Comparison of ENCODE assay signal across 9 cellular contexts in genomic region chr4:138190452-138190858, GRCh38. TPM values are rescaled to one million over a fixed set of nuclear protein-coding genes. Genes with fewer than 3 reads are reported as not detected.
DNase-seq lines count a peak whose midpoint lies in the region; ATAC-seq, FAIRE-seq and TF ChIP-seq lines count a peak whose summit lies in the region.
"Had no signal": no experiment of that assay in that cellular context is flagged by ENCODE, and none has a peak within 500 bp of the region (broad histone marks: within the 10 kb centered on the region; RNA-seq: fewer than 3 reads in every experiment).

No MANE protein-coding gene starts in this region.

- no peaks in the 10 kb centered on the region for H3K4me1 Mint-ChIP-seq in activated naive CD4-positive, alpha-beta T cell treated with anti-CD3 and anti-CD28 coated beads, Interleukin-2, amount 10 ng/mL, durations not matched to agents 7 days and 5 days

- H3K4me2 ChIP-seq in SU-DHL-6 (ENCODE audit: low read depth, low read length, poor library complexity, severe bottlenecking) = peak overlapping the region; percentile 91

- H3K27ac ChIP-seq in SU-DHL-6 (ENCODE audit: low read depth, low read length) (peak overlapping the region; percentile 99), ovary (no peak overlapping the region), WERI-Rb-1 (no peak overlapping the region)

- H3K79me2 ChIP-seq in SU-DHL-6 (ENCODE audit: insufficient read depth, low read length) = no peaks in the 10 kb centered on the region

- H3K4me3 ChIP-seq in SU-DHL-6 (ENCODE audit: insufficient read depth, low read length, poor library complexity, severe bottlenecking) (peak overlapping the region; percentile 34), ovary (no peak overlapping the region), WERI-Rb-1 (ENCODE audit: low read depth, low read length) (no peak overlapping the region)

- CTCF ChIA-PET in activated naive CD4-positive, alpha-beta T cell treated with anti-CD3 and anti-CD28 coated beads, Interleukin-2, amount 10 ng/mL, durations not matched to agents 7 days and 5 days (lab: Charles Lee) = no interaction called here

- H2AFZ ChIP-seq in SU-DHL-6 (ENCODE audit: low read depth, low read length, severe bottlenecking) = no peak overlapping the region

- H3K36me3 ChIP-seq in SU-DHL-6 (ENCODE audit: low read length) (no peaks in the 10 kb centered on the region), ovary (no peaks in the 10 kb centered on the region), WERI-Rb-1 (no peaks in the 10 kb centered on the region)

- H4K20me1 ChIP-seq in SU-DHL-6 (ENCODE audit: low read depth, low read length) = no peaks in the 10 kb centered on the region

- peak overlapping the region; percentile 43 for H3K9ac ChIP-seq in SU-DHL-6 (ENCODE audit: low read length)

- H3K27ac Mint-ChIP-seq in activated naive CD4-positive, alpha-beta T cell treated with anti-CD3 and anti-CD28 coated beads, Interleukin-2, amount 10 ng/mL, durations not matched to agents 7 days and 5 days = no peak overlapping the region

- H3K9me3 ChIP-seq in SU-DHL-6 (ENCODE audit: insufficient read depth, low read length) (no peaks in the 10 kb centered on the region), ovary (no peaks in the 10 kb centered on the region), WERI-Rb-1 (ENCODE audit: severe bottlenecking) (no peaks in the 10 kb centered on the region)

- no peak for DNase-seq in GM12891 (ENCODE audit: insufficient read length, low spot score)
- no peak for DNase-seq in ovary
- no peak for DNase-seq in RCC 7860 (ENCODE audit: low spot score)
- no peak for DNase-seq in WERI-Rb-1
- no peak for DNase-seq in activated naive CD4-positive, alpha-beta T cell treated with anti-CD3 and anti-CD28 coated beads, Interleukin-2, amount 10 ng/mL, durations not matched to agents 7 days and 5 days
- DNase-seq: activated T-cell treated with anti-CD3 and anti-CD28 coated beads, Interleukin-2, amount 50 U/mL, for 48 hours had no signal

- no peaks in the 10 kb centered on the region for H3K4me1 ChIP-seq in ovary (ENCODE audit: insufficient read depth)

- TF ChIP-seq CTCF in SU-DHL-6 (IDR thresholded peaks at IDR 0.05; ENCODE audit: insufficient read depth, low read length, poor library complexity, severe bottlenecking) (no peak), ovary (IDR thresholded peaks at IDR 0.05) (no peak), WERI-Rb-1 (IDR thresholded peaks at IDR 0.05; ENCODE audit: low read depth, low read length) (no peak)

- 67 to 68% (median 67%) methylated on average over 3 of the region's 3 CpGs for WGBS in ovary, 3 donors

- no peak overlapping the region for H3K4me3 Mint-ChIP-seq in activated naive CD4-positive, alpha-beta T cell treated with anti-CD3 and anti-CD28 coated beads, Interleukin-2, amount 10 ng/mL, durations not matched to agents 7 days and 5 days

- no peak for TF ChIP-seq EP300 in ovary (IDR thresholded peaks at IDR 0.05)

- H3K27me3 Mint-ChIP-seq in activated naive CD4-positive, alpha-beta T cell treated with anti-CD3 and anti-CD28 coated beads, Interleukin-2, amount 10 ng/mL, durations not matched to agents 7 days and 5 days = no peaks in the 10 kb centered on the region

- ATAC-seq in GM21390 (IDR thresholded peaks at IDR 0.05; ENCODE audit: unreplicated experiment) (peak; percentile 99), HG03175 (IDR thresholded peaks at IDR 0.05; ENCODE audit: unreplicated experiment) (peak; percentile 100)

- no peaks in the 10 kb centered on the region for H3K36me3 Mint-ChIP-seq in activated naive CD4-positive, alpha-beta T cell treated with anti-CD3 and anti-CD28 coated beads, Interleukin-2, amount 10 ng/mL, durations not matched to agents 7 days and 5 days

- TF ChIP-seq POLR2A in GM12891 (IDR thresholded peaks at IDR 0.05; ENCODE audit: low read depth, low read length) (no peak), ovary (IDR thresholded peaks at IDR 0.05) (no peak)

- H3K27me3 ChIP-seq in SU-DHL-6 (ENCODE audit: low read length) (no peaks in the 10 kb centered on the region), ovary (no peaks in the 10 kb centered on the region), WERI-Rb-1 (ENCODE audit: insufficient read depth, low read depth, severe bottlenecking) (no peaks in the 10 kb centered on the region)

- H3K9me3 Mint-ChIP-seq in activated naive CD4-positive, alpha-beta T cell treated with anti-CD3 and anti-CD28 coated beads, Interleukin-2, amount 10 ng/mL, durations not matched to agents 7 days and 5 days = no peaks in the 10 kb centered on the region

- H3F3A ChIP-seq in SU-DHL-6 (ENCODE audit: insufficient read depth) = peaks cover 14% of the 10 kb centered on the region

- peak; percentile 66 for FAIRE-seq in GM12891 (lab: Jason Lieb, UNC)
- FAIRE-seq in RCC 7860 (lab: Jason Lieb, UNC) = no peak

- no peaks in the 10 kb centered on the region for H3K9me2 ChIP-seq in SU-DHL-6 (replicated peaks; ENCODE audit: insufficient read depth, low read length)

- intact Hi-C loops in ovary (cut with DNase I) = no loop called here

TF ChIP-seq in GM12891, 5 proteins besides CTCF, POLR2A, EP300 and RAD21:
- TF ChIP-seq POU2F2 (IDR thresholded peaks at IDR 0.05; ENCODE audit: low read depth, low read length) (no peak), SPI1 (IDR thresholded peaks at IDR 0.05; ENCODE audit: low read depth, low read length) (peak; percentile 97)
TF ChIP-seq in GM12891: peak in this region for 1.

RNA-seq across cellular contexts. Expression of gene SLC7A11, which starts 51.7 kb away (rescaled TPM):
- 0.51 TPM for polyA plus RNA-seq in GM12891 (2012; ENCODE audit: low read depth, missing spikeins)
- 10 to 100 TPM in 1 of 7 donors, 1 to 10 TPM in 3, under 1 TPM in 3; 0.05 to 18.1 (median 1.2) TPM for total RNA-seq in ovary
- polyA plus RNA-seq in ovary = under 1 TPM; 0.18 to 0.33 TPM
